8 cellular contexts compared by ENCODE assay signal in the genomic region with DNA sequence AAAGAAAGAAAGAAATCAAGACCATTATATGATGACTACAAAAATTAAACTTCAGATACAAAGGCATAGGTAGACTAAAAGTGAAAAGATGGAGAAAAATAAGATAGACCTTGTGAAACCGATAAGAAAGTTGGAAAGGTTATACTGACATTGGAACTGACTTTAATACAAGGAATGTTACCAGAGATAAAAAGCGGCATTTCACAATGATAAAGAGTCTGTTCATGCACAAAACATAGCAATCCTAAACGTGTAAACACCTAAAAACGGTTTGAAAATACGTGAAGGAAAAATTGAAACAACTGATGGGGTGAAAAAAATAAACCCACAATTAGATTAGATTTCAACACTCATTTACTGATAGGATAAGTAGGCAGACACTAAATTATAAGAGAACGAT.
"Had no signal": no experiment of that assay in that cellular context is flagged by ENCODE, and none has a peak within 500 bp of the region (broad histone marks: within the 10 kb centered on the region; RNA-seq: fewer than 3 reads in every experiment).

No MANE protein-coding gene starts in this region.

- DNase-seq: H9, KG1 had no signal

- H3K4me3 ChIP-seq: GM23338 had no signal

- FAIRE-seq: H1, H54, HTR-8/SVneo had no signal

- H3K4me1 Mint-ChIP-seq: GM23338, H9, IgD-negative memory B cell had no signal

- H3K4me2 ChIP-seq: GM23338 had no signal

- H3K4me3 Mint-ChIP-seq: GM23338, H9, IgD-negative memory B cell had no signal

- H3K27me3 Mint-ChIP-seq: IgD-negative memory B cell had no signal

- H3K27ac Mint-ChIP-seq: GM23338, H9, IgD-negative memory B cell had no signal

- ATAC-seq: GM23338, HCT116 had no signal

- H3K9me3 Mint-ChIP-seq: GM23338, H9, IgD-negative memory B cell had no signal

- H2AFZ ChIP-seq: GM23338 had no signal
